8 cellular contexts compared by ENCODE assay signal in the genomic region with DNA sequence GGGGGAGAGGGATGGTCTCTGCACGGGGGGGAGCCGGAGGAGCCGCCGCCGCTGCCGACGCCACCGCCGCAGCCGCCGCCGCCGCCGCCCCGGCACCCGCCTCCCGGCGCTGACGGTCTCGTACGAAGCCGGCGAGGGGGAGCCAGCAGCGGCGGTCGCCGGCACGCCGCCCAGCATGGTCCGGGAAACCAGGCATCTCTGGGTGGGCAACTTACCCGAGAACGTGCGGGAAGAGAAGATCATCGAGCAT. TPM values are rescaled to one million over a fixed set of nuclear protein-coding genes. Genes with fewer than 3 reads are reported as not detected.
DNase-seq lines count a peak whose midpoint lies in the region; ATAC-seq, FAIRE-seq and TF ChIP-seq lines count a peak whose summit lies in the region.

No MANE protein-coding gene starts in this region.

- TF ChIP-seq RAD21 in HepG2 (CRISPR knock-in tag; IDR thresholded peaks at IDR 0.05) = no peak

- in situ Hi-C loops in HepG2 (cut with HindIII; ENCODE audit: extremely low pct_ligation_motif_present, low pct_unique_long_range_greater_than_20kb) = no loop called here

- WGBS in HepG2 (ENCODE audit: low lambda C conversion rate) = no CpG with 5 or more reads among the region's 34 CpGs

- no peaks in the 10 kb centered on the region for H3K9me3 ChIP-seq in HepG2 (ENCODE audit: low read length)
- H3K9me3 ChIP-seq in thoracic aorta = no peaks in the 10 kb centered on the region

- TF ChIP-seq POLR2A in HepG2 (IDR thresholded peaks at IDR 0.05; ENCODE audit: insufficient read depth in 1 of 2, low read depth in 2 of 2, low read length in 2 of 2) = no peak
- no peak for TF ChIP-seq POLR2A in GM12891 (IDR thresholded peaks at IDR 0.05; ENCODE audit: low read depth, low read length)

- DNase-seq in activated CD4-positive, alpha-beta T cell treated with anti-CD3 and anti-CD28 coated beads, Interleukin-2, amount 10 ng/mL, durations not matched to agents 24 days and 14 days = no peak
- no peak for DNase-seq in activated CD4-positive, alpha-beta T cell treated with anti-CD3 and anti-CD28 coated beads for 1 hour
- DNase-seq in activated naive CD8-positive, alpha-beta T cell treated with anti-CD3 and anti-CD28 coated beads, Interleukin-2, amount 50 U/mL, for 24 hours = no peak
- no peak for DNase-seq in HepG2 (ENCODE audit: low spot score)
- no peak for DNase-seq in thoracic aorta (ENCODE audit: low spot score)
- DNase-seq in GM12891 (ENCODE audit: insufficient read length, low spot score) = no peak
- DNase-seq in NCI-H2227 (lab: John Stamatoyannopoulos, UW; ENCODE audit: unreplicated experiment) = no peak
- DNase-seq in middle frontal gyrus (ENCODE audit: extremely low spot score, low spot score) = no peak

- ATAC-seq in activated naive CD8-positive, alpha-beta T cell treated with anti-CD3 and anti-CD28 coated beads, Interleukin-2, amount 50 U/mL, for 24 hours = no peak
- ATAC-seq in HepG2 (no peak), thoracic aorta (ENCODE audit: insufficient number of reproducible peaks, low FRiP score, low read depth) (no peak)

- peak overlapping the region; percentile 91 for H3K4me3 Mint-ChIP-seq in activated CD4-positive, alpha-beta T cell treated with anti-CD3 and anti-CD28 coated beads, Interleukin-2, amount 10 ng/mL, durations not matched to agents 24 days and 14 days
- H3K4me3 Mint-ChIP-seq in activated naive CD8-positive, alpha-beta T cell treated with anti-CD3 and anti-CD28 coated beads, Interleukin-2, amount 50 U/mL, for 24 hours = peak overlapping the region; percentile 88

- no peaks in the 10 kb centered on the region for H3K27me3 Mint-ChIP-seq in activated CD4-positive, alpha-beta T cell treated with anti-CD3 and anti-CD28 coated beads, Interleukin-2, amount 10 ng/mL, durations not matched to agents 24 days and 14 days
- no peaks in the 10 kb centered on the region for H3K27me3 Mint-ChIP-seq in activated naive CD8-positive, alpha-beta T cell treated with anti-CD3 and anti-CD28 coated beads, Interleukin-2, amount 50 U/mL, for 24 hours

- no peak overlapping the region for H2AFZ ChIP-seq in HepG2 (ENCODE audit: low read length)

- TF ChIP-seq CTCF in HepG2 (CRISPR knock-in tag; IDR thresholded peaks at IDR 0.05) (no peak), thoracic aorta (IDR thresholded peaks at IDR 0.05) (no peak)

- peak overlapping the region; percentile 87 for H3K27ac Mint-ChIP-seq in activated CD4-positive, alpha-beta T cell treated with anti-CD3 and anti-CD28 coated beads, Interleukin-2, amount 10 ng/mL, durations not matched to agents 24 days and 14 days
- peak overlapping the region; percentile 89 for H3K27ac Mint-ChIP-seq in activated naive CD8-positive, alpha-beta T cell treated with anti-CD3 and anti-CD28 coated beads, Interleukin-2, amount 50 U/mL, for 24 hours

- H3K36me3 Mint-ChIP-seq in activated CD4-positive, alpha-beta T cell treated with anti-CD3 and anti-CD28 coated beads, Interleukin-2, amount 10 ng/mL, durations not matched to agents 24 days and 14 days (ENCODE audit: low read depth) = peaks cover 15% of the 10 kb centered on the region
- peaks cover 7% of the 10 kb centered on the region for H3K36me3 Mint-ChIP-seq in activated naive CD8-positive, alpha-beta T cell treated with anti-CD3 and anti-CD28 coated beads, Interleukin-2, amount 50 U/mL, for 24 hours (ENCODE audit: low read depth)

- CTCF ChIA-PET in HepG2 (lab: Yijun Ruan, JAX; ENCODE audit: low intra/inter-chr PET ratio, low total read pairs) = no interaction called here

- TF ChIP-seq EP300 in HepG2 (IDR thresholded peaks at IDR 0.05; ENCODE audit: low read depth in 2 of 2, low read length in 2 of 2) (no peak), HepG2 (CRISPR knock-in tag; IDR thresholded peaks at IDR 0.05; ENCODE audit: borderline replicate concordance) (no peak)

- H3K27me3 ChIP-seq in HepG2 (ENCODE audit: control insufficient read depth in 1 of 2, insufficient read depth in 2 of 2, low read length in 2 of 2) (no peaks in the 10 kb centered on the region; a peak in 1 of 5 replicates), thoracic aorta (replicated peaks; ENCODE audit: insufficient read depth) (no peaks in the 10 kb centered on the region)

- H3K4me1 Mint-ChIP-seq in activated CD4-positive, alpha-beta T cell treated with anti-CD3 and anti-CD28 coated beads, Interleukin-2, amount 10 ng/mL, durations not matched to agents 24 days and 14 days = peaks cover 44% of the 10 kb centered on the region
- peaks cover 58% of the 10 kb centered on the region for H3K4me1 Mint-ChIP-seq in activated naive CD8-positive, alpha-beta T cell treated with anti-CD3 and anti-CD28 coated beads, Interleukin-2, amount 50 U/mL, for 24 hours

- H3K36me3 ChIP-seq in HepG2 (replicated peaks in 1 of 2; ENCODE audit: control insufficient read depth in 1 of 2, insufficient read depth in 2 of 2, low read length in 2 of 2) (no peaks in the 10 kb centered on the region), thoracic aorta (no peaks in the 10 kb centered on the region)

- no peak for FAIRE-seq in HepG2 (lab: Jason Lieb, UNC)
- no peak for FAIRE-seq in GM12891 (lab: Jason Lieb, UNC)

- no peaks in the 10 kb centered on the region for H4K20me1 ChIP-seq in HepG2 (ENCODE audit: insufficient read depth, low read length)

- intact Hi-C loops in activated CD4-positive, alpha-beta T cell treated with anti-CD3 and anti-CD28 coated beads, Interleukin-2, amount 10 ng/mL, durations not matched to agents 24 days and 14 days (cut with micrococcal nuclease) = loop anchor here (1.0 to 5.0 kb wide), 7 partner anchors 13 to 389 kb away; partner anchors contain the start of genes CPLANE2, DDI2 and DNAJC16
- intact Hi-C loops in HepG2 (cut with micrococcal nuclease; ENCODE audit: unreplicated experiment) = loop anchor here (1.0 to 5.0 kb wide), 3 partner anchors 13 to 46 kb away; no protein-coding TSS in a partner anchor

- POLR2A ChIA-PET in HepG2 (lab: Yijun Ruan, JAX) = interaction anchor here (0.7 to 10.4 kb wide), 10 partner anchors 10 to 796 kb away, joined by 3 to 208 read pairs (median 6); no protein-coding TSS in a partner anchor

- H3K4me1 ChIP-seq in HepG2 (ENCODE audit: insufficient read depth, low read length) (peaks cover 58% of the 10 kb centered on the region), thoracic aorta (ENCODE audit: control insufficient read depth in 1 of 2, low read depth in 2 of 2) (peaks cover 44 to 60% of the 10 kb centered on the region in 2 donors)

- H3K4me3 ChIP-seq in HepG2 (replicated peaks in 1 of 3; ENCODE audit: insufficient read depth in 1 of 3, low read depth in 2 of 3, low read length in 3 of 3) (peak overlapping the region; percentile 83 to 98 (median 98); a peak in 5 of 6 replicates), thoracic aorta (peak overlapping the region; percentile 99)

- H3K4me2 ChIP-seq in HepG2 (ENCODE audit: low read depth, low read length) = peak overlapping the region; percentile 95

- peak overlapping the region; percentile 91 for H3K9ac ChIP-seq in HepG2 (ENCODE audit: insufficient read depth, low read depth, low read length)

- H3K9me3 Mint-ChIP-seq in activated CD4-positive, alpha-beta T cell treated with anti-CD3 and anti-CD28 coated beads, Interleukin-2, amount 10 ng/mL, durations not matched to agents 24 days and 14 days = no peaks in the 10 kb centered on the region
- H3K9me3 Mint-ChIP-seq in activated naive CD8-positive, alpha-beta T cell treated with anti-CD3 and anti-CD28 coated beads, Interleukin-2, amount 50 U/mL, for 24 hours = no peaks in the 10 kb centered on the region

- BruUV-seq in HepG2 (replicated peaks; lab: Mats Ljungman, UMichigan) = no TSS peak

- peak overlapping the region; percentile 99 for H3K27ac ChIP-seq in HepG2 (ENCODE audit: extremely low read length, insufficient read depth, low read length)
- peak overlapping the region; percentile 90 to 97 for H3K27ac ChIP-seq in thoracic aorta

- H3K79me2 ChIP-seq in HepG2 (ENCODE audit: insufficient read depth, low read length) = peaks cover 61% of the 10 kb centered on the region

RNA-seq across cellular contexts. Expression of gene SPEN, which starts 0.3 kb away (rescaled TPM):
- total RNA-seq in activated CD4-positive, alpha-beta T cell treated with anti-CD3 and anti-CD28 coated beads, Interleukin-2, amount 10 ng/mL, durations not matched to agents 24 days and 14 days = 89.1 and 94.1 TPM in 2 replicates
- total RNA-seq in HepG2 (2016; rRNA removed; fragmentation: Illumina TruSeq; extraction: Trizol) (14.0 and 25.1 TPM in 2 replicates), thoracic aorta (10 to 100 TPM; 52.3 to 96.9 TPM)
- total RNA-seq in HepG2 (2016; cell fraction: cytosol; rRNA removed; fragmentation: Illumina TruSeq; extraction: Trizol; ENCODE audit: low read depth) = 7.7 and 8.8 TPM in 2 replicates
- 10.1 and 21.7 TPM in 2 replicates for total RNA-seq in HepG2 (2016; cell fraction: insoluble cytoplasmic fraction; rRNA removed; fragmentation: Illumina TruSeq; extraction: Trizol)
- total RNA-seq in HepG2 (2016; cell fraction: membrane; rRNA removed; fragmentation: Illumina TruSeq; extraction: Trizol) = 9.3 and 12.9 TPM in 2 replicates
- total RNA-seq in HepG2 (2016; cell fraction: nucleus; rRNA removed; fragmentation: Illumina TruSeq; extraction: Trizol) = 49.3 and 56.0 TPM in 2 replicates
- 4.8 and 5.0 TPM in 2 replicates for polyA plus RNA-seq in HepG2 (2011; rRNA removed)
- 2.8 and 3.3 TPM in 2 replicates for polyA plus RNA-seq in HepG2 (2011; cell fraction: cytosol; rRNA removed)
- polyA plus RNA-seq in HepG2 (2011; cell fraction: nucleus; rRNA removed) = 18.8 and 20.8 TPM in 2 replicates
- 21.6 and 23.5 TPM in 2 replicates for polyA plus RNA-seq in HepG2 (2012)
- 0.96 and 1.2 TPM in 2 replicates for polyA plus RNA-seq in HepG2 (2016; cell fraction: cytosol; fragmentation: Illumina TruSeq; extraction: Trizol; ENCODE audit: low read depth)
- 8.1 and 13.9 TPM in 2 replicates for polyA plus RNA-seq in HepG2 (2016; cell fraction: insoluble cytoplasmic fraction; fragmentation: Illumina TruSeq; extraction: Trizol; ENCODE audit: low read depth)
- polyA plus RNA-seq in HepG2 (2016; cell fraction: membrane; fragmentation: Illumina TruSeq; extraction: Trizol; ENCODE audit: low read depth) = 2.4 and 4.4 TPM in 2 replicates
- polyA plus RNA-seq in HepG2 (2016; cell fraction: nucleus; fragmentation: Illumina TruSeq; extraction: Trizol; ENCODE audit: insufficient read depth, low read depth) = 82.7 and 94.7 TPM in 2 replicates
- polyA minus RNA-seq in HepG2 (2011; rRNA and poly(A)+ RNA removed; ENCODE audit: low replicate concordance) = 26.2 and 39.1 TPM in 2 replicates
- polyA minus RNA-seq in HepG2 (2011; cell fraction: cytosol; rRNA and poly(A)+ RNA removed) = 16.2 and 25.1 TPM in 2 replicates
- polyA minus RNA-seq in HepG2 (2011; cell fraction: nucleus; rRNA and poly(A)+ RNA removed) = 33.1 and 35.3 TPM in 2 replicates
- polyA plus RNA-seq in GM12891 (2012; ENCODE audit: low read depth, missing spikeins) = 30.0 TPM

RNA-seq across cellular contexts. Expression of gene UQCRHL, which starts 40.4 kb away (rescaled TPM):
- total RNA-seq in activated CD4-positive, alpha-beta T cell treated with anti-CD3 and anti-CD28 coated beads, Interleukin-2, amount 10 ng/mL, durations not matched to agents 24 days and 14 days = 1.5 TPM in 2 replicates
- total RNA-seq in HepG2 (2016; rRNA removed; fragmentation: Illumina TruSeq; extraction: Trizol) (2.3 and 4.0 TPM in 2 replicates), thoracic aorta (under 1 TPM; 0.81 to 0.99 TPM)
- total RNA-seq in HepG2 (2016; cell fraction: cytosol; rRNA removed; fragmentation: Illumina TruSeq; extraction: Trizol; ENCODE audit: low read depth) = 1.3 and 1.6 TPM in 2 replicates
- 2.3 and 4.1 TPM in 2 replicates for total RNA-seq in HepG2 (2016; cell fraction: insoluble cytoplasmic fraction; rRNA removed; fragmentation: Illumina TruSeq; extraction: Trizol)
- 3.6 and 3.8 TPM in 2 replicates for total RNA-seq in HepG2 (2016; cell fraction: membrane; rRNA removed; fragmentation: Illumina TruSeq; extraction: Trizol)
- total RNA-seq in HepG2 (2016; cell fraction: nucleus; rRNA removed; fragmentation: Illumina TruSeq; extraction: Trizol) = 0.72 and 0.87 TPM in 2 replicates
- 1.4 and 1.8 TPM in 2 replicates for polyA plus RNA-seq in HepG2 (2011; rRNA removed)
- 1.3 and 2.6 TPM in 2 replicates for polyA plus RNA-seq in HepG2 (2011; cell fraction: cytosol; rRNA removed)
- 0.59 and 1.3 TPM in 2 replicates for polyA plus RNA-seq in HepG2 (2011; cell fraction: nucleus; rRNA removed)
- polyA plus RNA-seq in HepG2 (2012) = 4.4 and 15.0 TPM in 2 replicates
- polyA plus RNA-seq in HepG2 (2016; cell fraction: cytosol; fragmentation: Illumina TruSeq; extraction: Trizol; ENCODE audit: low read depth) = 3.5 and 3.9 TPM in 2 replicates
- 6.0 and 6.8 TPM in 2 replicates for polyA plus RNA-seq in HepG2 (2016; cell fraction: insoluble cytoplasmic fraction; fragmentation: Illumina TruSeq; extraction: Trizol; ENCODE audit: low read depth)
- polyA plus RNA-seq in HepG2 (2016; cell fraction: membrane; fragmentation: Illumina TruSeq; extraction: Trizol; ENCODE audit: low read depth) = 4.5 and 5.2 TPM in 2 replicates
- 1.8 and 2.2 TPM in 2 replicates for polyA plus RNA-seq in HepG2 (2016; cell fraction: nucleus; fragmentation: Illumina TruSeq; extraction: Trizol; ENCODE audit: insufficient read depth, low read depth)
- polyA minus RNA-seq in HepG2 (2011; rRNA and poly(A)+ RNA removed; ENCODE audit: low replicate concordance) = 1.2 TPM in 1 of 2 replicates, not detected in the other
- 2.5 and 2.8 TPM in 2 replicates for polyA minus RNA-seq in HepG2 (2011; cell fraction: cytosol; rRNA and poly(A)+ RNA removed)
- polyA minus RNA-seq in HepG2 (2011; cell fraction: nucleus; rRNA and poly(A)+ RNA removed) = 0.64 and 0.87 TPM in 2 replicates
- 4.2 TPM for polyA plus RNA-seq in GM12891 (2012; ENCODE audit: low read depth, missing spikeins)
